ENCODE assay signal across 20 cellular contexts in the genomic region with DNA sequence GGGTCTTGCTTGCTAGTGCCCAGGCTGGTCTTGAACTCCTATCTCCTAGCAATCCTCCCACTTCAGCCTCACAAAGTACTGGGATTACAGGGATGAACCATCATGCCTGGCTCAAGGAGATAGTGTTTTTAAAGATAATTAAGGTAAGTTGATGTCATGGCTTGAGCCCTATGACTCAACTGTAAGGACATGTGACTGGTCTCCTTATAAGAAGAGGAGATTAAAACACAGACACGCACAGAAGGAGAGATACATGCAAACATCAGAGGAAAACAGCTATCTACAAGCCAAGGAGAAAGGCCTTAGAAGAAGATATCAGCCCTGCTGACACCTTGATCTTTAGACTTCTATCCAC.
"Had no signal": no experiment of that assay in that cellular context is flagged by ENCODE, and none has a peak within 500 bp of the region (broad histone marks: within the 10 kb centered on the region; RNA-seq: fewer than 3 reads in every experiment).

No MANE protein-coding gene starts in this region.

- ATAC-seq: foreskin keratinocyte; left colon; naive thymus-derived CD4-positive, alpha-beta T cell; psoas muscle; right lobe of liver; stimulated activated naive B cell treated with anti-CD40 and anti-IgM and Interleukin-4, amounts not matched to agents 10 μg/mL and 1 μg/mL and 100 μg/mL, for 72 hours; stimulated activated naive CD8-positive, alpha-beta T cell treated with anti-CD3 and anti-CD28 coated beads, Interleukin-15, amount 100 ng/mL, for 72 hours had no signal

- FAIRE-seq: endometrium, kidney had no signal

- H3K4me3 ChIP-seq: dorsolateral prefrontal cortex, esophagus squamous epithelium, hepatocyte, psoas muscle, right lobe of liver, thoracic aorta, transverse colon had no signal

- DNase-seq: cortex of kidney; dorsolateral prefrontal cortex; effector memory CD4-positive, alpha-beta T cell; esophagus squamous epithelium; foreskin keratinocyte; kidney; left colon; mesendoderm; naive thymus-derived CD4-positive, alpha-beta T cell; psoas muscle; retina; right lobe of liver; stimulated activated CD4-positive, alpha-beta T cell treated with anti-CD3 and anti-CD28 coated beads, Interleukin-2, amount 100 ng/mL, for 24 hours; stimulated activated CD4-positive, alpha-beta T cell treated with anti-CD3 and anti-CD28 coated beads, Interleukin-4, amount 100 ng/mL, for 4 hours; stimulated activated naive B cell treated with anti-CD40 and anti-IgM and Interleukin-4, amounts not matched to agents 10 μg/mL and 1 μg/mL and 100 μg/mL, for 72 hours; stimulated activated naive CD8-positive, alpha-beta T cell treated with anti-CD3 and anti-CD28 coated beads, Interleukin-15, amount 100 ng/mL, for 72 hours; transverse colon had no signal
